8 cellular contexts compared by ENCODE assay signal in the genomic region with DNA sequence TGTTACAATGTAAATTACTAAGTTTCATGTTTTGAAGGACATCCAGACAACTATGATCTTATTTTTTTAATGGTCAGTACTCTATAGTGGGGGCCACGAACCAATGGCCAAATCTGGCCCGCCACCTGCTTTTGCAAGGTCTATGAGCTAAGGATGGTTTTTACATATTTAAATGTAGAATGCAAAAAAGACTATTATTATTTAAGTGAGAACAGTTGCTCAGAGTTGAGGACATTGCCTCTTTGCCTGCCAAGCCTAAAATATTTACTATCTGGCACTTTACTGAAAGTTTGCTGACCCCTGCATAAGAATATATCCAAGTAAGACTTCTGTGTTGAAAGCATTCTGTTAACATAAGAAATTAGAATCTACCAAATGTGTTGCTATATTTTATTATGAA.
"Had no signal": no experiment of that assay in that cellular context is flagged by ENCODE, and none has a peak within 500 bp of the region (broad histone marks: within the 10 kb centered on the region; RNA-seq: fewer than 3 reads in every experiment).

No MANE protein-coding gene starts in this region.

- H3K4me3 ChIP-seq: K562 had no signal

- FAIRE-seq: H54, HTR-8/SVneo, K562 had no signal

- ATAC-seq: K562 had no signal

- DNase-seq: GOT3, H9, HCEC 1CT, IMR-90, KG1 had no signal
